Comparison of ENCODE assay signal across 28 cellular contexts in genomic region chr10:3439183-3439582, GRCh38.
"Had no signal": no experiment of that assay in that cellular context is flagged by ENCODE, and none has a peak within 500 bp of the region (broad histone marks: within the 10 kb centered on the region; RNA-seq: fewer than 3 reads in every experiment).

No MANE protein-coding gene starts in this region.

- H3K4me1 ChIP-seq: stomach, testis, upper lobe of left lung, uterus, vagina had no signal

- H3K36me3 Mint-ChIP-seq: stimulated activated effector memory CD8-positive, alpha-beta T cell treated with anti-CD3 and anti-CD28 coated beads, Interleukin-12 subunit alpha, Interleukin-12 subunit beta, amount 100 ng/mL, for 72 hours; stimulated activated memory B cell treated with anti-CD40 and anti-IgM and Interleukin-4, amounts not matched to agents 10 μg/mL and 1 μg/mL and 100 μg/mL, for 72 hours; stimulated activated naive B cell treated with anti-CD40 and anti-IgM and Interleukin-4, amounts not matched to agents 10 μg/mL and 1 μg/mL and 100 μg/mL, for 72 hours; type B pancreatic cell had no signal

- H3K9me3 ChIP-seq: suprapubic skin, testis, thoracic aorta, thyroid gland, transverse colon, upper lobe of right lung, uterus, vagina had no signal

- H3K4me1 Mint-ChIP-seq: stimulated activated effector memory CD8-positive, alpha-beta T cell treated with anti-CD3 and anti-CD28 coated beads, Interleukin-12 subunit alpha, Interleukin-12 subunit beta, amount 100 ng/mL, for 72 hours; stimulated activated memory B cell treated with anti-CD40 and anti-IgM and Interleukin-4, amounts not matched to agents 10 μg/mL and 1 μg/mL and 100 μg/mL, for 72 hours; stimulated activated naive CD8-positive, alpha-beta T cell treated with anti-CD3 and anti-CD28 coated beads, Interleukin-15, amount 100 ng/mL, for 72 hours had no signal

- H3K27ac ChIP-seq: stomach, suprapubic skin, testis, thoracic aorta, thyroid gland, tibial artery, tibial nerve, transverse colon, upper lobe of left lung, upper lobe of right lung, uterus, vagina had no signal

- H3K27me3 Mint-ChIP-seq: stimulated activated naive B cell treated with anti-CD40 and anti-IgM and Interleukin-4, amounts not matched to agents 10 μg/mL and 1 μg/mL and 100 μg/mL, for 72 hours; type B pancreatic cell had no signal

- H3K9me3 Mint-ChIP-seq: stimulated activated effector memory CD8-positive, alpha-beta T cell treated with anti-CD3 and anti-CD28 coated beads, Interleukin-12 subunit alpha, Interleukin-12 subunit beta, amount 100 ng/mL, for 72 hours; stimulated activated naive CD8-positive, alpha-beta T cell treated with anti-CD3 and anti-CD28 coated beads, Interleukin-15, amount 100 ng/mL, for 72 hours; stimulated activated naive CD8-positive, alpha-beta T cell treated with anti-CD3 and anti-CD28 coated beads, Interleukin-15, Interleukin-2, amounts not matched to agents 100 ng/mL and 50 ng/mL, for 24 hours had no signal

- FAIRE-seq: urothelium cell line had no signal

- ATAC-seq: stimulated activated effector memory CD8-positive, alpha-beta T cell treated with anti-CD3 and anti-CD28 coated beads, Interleukin-12 subunit alpha, Interleukin-12 subunit beta, amount 100 ng/mL, for 72 hours; stimulated activated memory B cell treated with anti-CD40 and anti-IgM and Interleukin-4, amounts not matched to agents 10 μg/mL and 1 μg/mL and 100 μg/mL, for 72 hours; stimulated activated naive B cell treated with anti-CD40 and anti-IgM and Interleukin-4, amounts not matched to agents 10 μg/mL and 1 μg/mL and 100 μg/mL, for 72 hours; stimulated activated naive CD8-positive, alpha-beta T cell treated with anti-CD3 and anti-CD28 coated beads, Interleukin-15, amount 100 ng/mL, for 72 hours; stimulated activated naive CD8-positive, alpha-beta T cell treated with anti-CD3 and anti-CD28 coated beads, Interleukin-15, Interleukin-2, amounts not matched to agents 100 U/mL and 50 U/mL, for 24 hours had no signal

- H3K4me3 ChIP-seq: stomach, suprapubic skin, testis, thoracic aorta, thyroid gland, tibial artery, tibial nerve, transverse colon, upper lobe of left lung, upper lobe of right lung, uterus, vagina had no signal

- H3K27ac Mint-ChIP-seq: stimulated activated effector memory CD8-positive, alpha-beta T cell treated with anti-CD3 and anti-CD28 coated beads, Interleukin-12 subunit alpha, Interleukin-12 subunit beta, amount 100 ng/mL, for 72 hours; stimulated activated memory B cell treated with anti-CD40 and anti-IgM and Interleukin-4, amounts not matched to agents 10 μg/mL and 1 μg/mL and 100 μg/mL, for 72 hours; stimulated activated naive B cell treated with anti-CD40 and anti-IgM and Interleukin-4, amounts not matched to agents 10 μg/mL and 1 μg/mL and 100 μg/mL, for 72 hours; stimulated activated naive CD8-positive, alpha-beta T cell treated with anti-CD3 and anti-CD28 coated beads, Interleukin-15, amount 100 ng/mL, for 72 hours; stimulated activated naive CD8-positive, alpha-beta T cell treated with anti-CD3 and anti-CD28 coated beads, Interleukin-15, Interleukin-2, amounts not matched to agents 100 ng/mL and 50 ng/mL, for 24 hours; type B pancreatic cell had no signal

- H3K36me3 ChIP-seq: stomach, suprapubic skin, thoracic aorta, thyroid gland, tibial artery, tibial nerve, transverse colon, upper lobe of left lung, upper lobe of right lung, uterus, vagina had no signal

- DNase-seq: stimulated activated CD4-positive, alpha-beta T cell treated with anti-CD3 and anti-CD28 coated beads, Interleukin-2, amount 100 ng/mL, for 48 hours; stimulated activated CD4-positive, alpha-beta T cell treated with anti-CD3 and anti-CD28 coated beads, Interleukin-4, amount 100 ng/mL, for 1 hour; stimulated activated CD4-positive, alpha-beta T cell treated with anti-CD3 and anti-CD28 coated beads, Interleukin-4, amount 100 ng/mL, for 24 hours; stimulated activated CD4-positive, alpha-beta T cell treated with anti-CD3 and anti-CD28 coated beads, Interleukin-4, amount 100 ng/mL, for 4 hours; stimulated activated CD8-positive, alpha-beta memory T cell treated with anti-CD3 and anti-CD28 coated beads, Interleukin-4, amount 100 ng/mL, for 48 hours; stimulated activated naive B cell treated with anti-CD40 and anti-IgM and Interleukin-4, amounts not matched to agents 10 μg/mL and 1 μg/mL and 100 μg/mL, for 72 hours; stimulated activated naive CD4-positive, alpha-beta T cell; stimulated activated naive CD4-positive, alpha-beta T cell treated with Interleukin-2 at 50 U/mL for 16 hours; stimulated activated naive CD8-positive, alpha-beta T cell treated with anti-CD3 and anti-CD28 coated beads, Interleukin-15, amount 100 ng/mL, for 72 hours; stimulated activated naive CD8-positive, alpha-beta T cell treated with anti-CD3 and anti-CD28 coated beads, Interleukin-15, Interleukin-2, amounts not matched to agents 100 U/mL and 50 U/mL, for 24 hours; stomach; testis; thyroid gland; tibial artery; transverse colon; trophoblast cell; upper lobe of left lung; upper lobe of right lung; uterus had no signal

- H3K27me3 ChIP-seq: stomach, suprapubic skin, testis, thyroid gland, tibial artery, tibial nerve, transverse colon, upper lobe of left lung, upper lobe of right lung, uterus, vagina had no signal

- H3K4me3 Mint-ChIP-seq: stimulated activated effector memory CD8-positive, alpha-beta T cell treated with anti-CD3 and anti-CD28 coated beads, Interleukin-12 subunit alpha, Interleukin-12 subunit beta, amount 100 ng/mL, for 72 hours; stimulated activated memory B cell treated with anti-CD40 and anti-IgM and Interleukin-4, amounts not matched to agents 10 μg/mL and 1 μg/mL and 100 μg/mL, for 72 hours; stimulated activated naive B cell treated with anti-CD40 and anti-IgM and Interleukin-4, amounts not matched to agents 10 μg/mL and 1 μg/mL and 100 μg/mL, for 72 hours; stimulated activated naive CD8-positive, alpha-beta T cell treated with anti-CD3 and anti-CD28 coated beads, Interleukin-15, amount 100 ng/mL, for 72 hours; stimulated activated naive CD8-positive, alpha-beta T cell treated with anti-CD3 and anti-CD28 coated beads, Interleukin-15, Interleukin-2, amounts not matched to agents 100 ng/mL and 50 ng/mL, for 24 hours; type B pancreatic cell had no signal
